In genomic region chr16:85923153-85924021, GRCh38 we compare ENCODE assay signal across 1 cellular context.
TF ChIP-seq lines count a peak whose summit lies in the region.

No MANE protein-coding gene starts in this region.

TF ChIP-seq in GM12878, 131 proteins besides CTCF, POLR2A, EP300 and RAD21 (continues in another document):
- no peak for TF ChIP-seq REST (IDR thresholded peaks at IDR 0.05; ENCODE audit: low read depth, low read length)
- TF ChIP-seq EGR1 (IDR thresholded peaks at IDR 0.05; ENCODE audit: borderline replicate concordance in 1 of 2, low read depth in 2 of 2, low read length in 2 of 2), result no peak
- no peak for TF ChIP-seq MXI1 (IDR thresholded peaks at IDR 0.05; ENCODE audit: low read depth, low read length)
- TF ChIP-seq SMAD5 (IDR thresholded peaks at IDR 0.05; ENCODE audit: low read depth), result peak; percentile 76; the same call in 1 of the 2 replicates
- no peak for TF ChIP-seq BACH1 (IDR thresholded peaks at IDR 0.05; ENCODE audit: borderline replicate concordance)
- no peak for TF ChIP-seq MLLT1 (IDR thresholded peaks at IDR 0.05)
- no peak for TF ChIP-seq HDAC6 (IDR thresholded peaks at IDR 0.05; ENCODE audit: unreplicated experiment)
- TF ChIP-seq NR2F1 (conservative IDR thresholded peaks at IDR 0.05), result no peak
- no peak for TF ChIP-seq CREM (IDR thresholded peaks at IDR 0.05; ENCODE audit: low read depth)
- TF ChIP-seq TBL1XR1 (IDR thresholded peaks at IDR 0.05; ENCODE audit: low read depth, low read length), result no peak
- TF ChIP-seq MTA3 (IDR thresholded peaks at IDR 0.05; ENCODE audit: borderline replicate concordance, low read length), result peak; percentile 97; the same call in 1 of the 2 replicates
- TF ChIP-seq SUZ12 (IDR thresholded peaks at IDR 0.05; ENCODE audit: unreplicated experiment), result no peak
- TF ChIP-seq ZNF384 (IDR thresholded peaks at IDR 0.05; ENCODE audit: borderline replicate concordance, low read depth, low read length), result no peak
- no peak for TF ChIP-seq NR2C2 (IDR thresholded peaks at IDR 0.05; ENCODE audit: borderline replicate concordance, control insufficient read depth, insufficient read length, low read depth)
- no peak for TF ChIP-seq KAT2A (conservative IDR thresholded peaks at IDR 0.05; ENCODE audit: control insufficient read depth, low read depth, low read length)
- TF ChIP-seq HCFC1 (IDR thresholded peaks at IDR 0.05; ENCODE audit: low read length), result no peak
- TF ChIP-seq MTA2 (IDR thresholded peaks at IDR 0.05; ENCODE audit: low read depth), result no peak
- no peak for TF ChIP-seq STAT1 (conservative IDR thresholded peaks at IDR 0.05)
- 0 out of 2 replicates have a peak, but pooled peaks have one; percentile 17 for TF ChIP-seq TCF3 (IDR thresholded peaks at IDR 0.05; ENCODE audit: borderline replicate concordance, insufficient read depth, low read depth, low read length)
- TF ChIP-seq ETV6 (conservative IDR thresholded peaks at IDR 0.05 in 1 of 2, IDR thresholded peaks at IDR 0.05 in 1 of 2; ENCODE audit: borderline replicate concordance in 1 of 2, low read depth in 1 of 2), result no peak
- no peak for TF ChIP-seq GABPA (IDR thresholded peaks at IDR 0.05; ENCODE audit: low read depth)
- no peak for TF ChIP-seq MYC (IDR thresholded peaks at IDR 0.05; ENCODE audit: insufficient read depth, insufficient read length, insufficient replicate concordance, low read length, severe bottlenecking)
- TF ChIP-seq ATF3 (IDR thresholded peaks at IDR 0.05; ENCODE audit: borderline replicate concordance, extremely low read depth, low read depth, low read length), result no peak
- no peak for TF ChIP-seq JUNB (IDR thresholded peaks at IDR 0.05)
- no peak for TF ChIP-seq E2F4 (IDR thresholded peaks at IDR 0.05; ENCODE audit: low read depth, low read length)
- TF ChIP-seq CEBPB (IDR thresholded peaks at IDR 0.05; ENCODE audit: borderline replicate concordance in 1 of 2, low read depth in 2 of 2, low read length in 2 of 2), result no peak
- no peak for TF ChIP-seq IRF4 (IDR thresholded peaks at IDR 0.05; ENCODE audit: low read depth, low read length)
- no peak for TF ChIP-seq GATAD2B (conservative IDR thresholded peaks at IDR 0.05; ENCODE audit: low read depth)
- no peak for TF ChIP-seq SMARCA5 (IDR thresholded peaks at IDR 0.05)
- peak; percentile 62; the same call in 1 of the 2 replicates for TF ChIP-seq PML (IDR thresholded peaks at IDR 0.05; ENCODE audit: low read length)
- no peak for TF ChIP-seq RUNX3 (IDR thresholded peaks at IDR 0.05; ENCODE audit: low read length)
- TF ChIP-seq ZBED1 (IDR thresholded peaks at IDR 0.05; ENCODE audit: borderline replicate concordance), result peak; percentile 26; the same call in 1 of the 2 replicates
- no peak for TF ChIP-seq KDM1A (IDR thresholded peaks at IDR 0.05; ENCODE audit: borderline replicate concordance)
- TF ChIP-seq YY1 (IDR thresholded peaks at IDR 0.05; ENCODE audit: low read depth, low read length), result no peak
- no peak for TF ChIP-seq EZH2 (IDR thresholded peaks at IDR 0.05; ENCODE audit: borderline replicate concordance, control insufficient read depth, low read depth, low read length)
- no peak for TF ChIP-seq ZNF622 (IDR thresholded peaks at IDR 0.05)
- TF ChIP-seq CBX5 (IDR thresholded peaks at IDR 0.05; ENCODE audit: low read depth), result no peak
- no peak for TF ChIP-seq RELB (IDR thresholded peaks at IDR 0.05; ENCODE audit: low read depth)
- no peak for TF ChIP-seq ASH2L (IDR thresholded peaks at IDR 0.05; ENCODE audit: borderline replicate concordance, low read depth)
- peak; percentile 8; the same call in 1 of the 3 replicates for TF ChIP-seq POU2F2 (IDR thresholded peaks at IDR 0.05; ENCODE audit: borderline replicate concordance, low read depth, low read length)
- no peak; the same call in 1 of the 2 replicates for TF ChIP-seq CHD2 (IDR thresholded peaks at IDR 0.05; ENCODE audit: borderline replicate concordance, low read depth, low read length)
- TF ChIP-seq IRF3 (IDR thresholded peaks at IDR 0.05), result no peak
- no peak for TF ChIP-seq MEF2A (IDR thresholded peaks at IDR 0.05; ENCODE audit: insufficient read depth, low read depth, low read length)
- no peak for TF ChIP-seq ZNF207 (IDR thresholded peaks at IDR 0.05; ENCODE audit: borderline replicate concordance)
- no peak for TF ChIP-seq BRCA1 (IDR thresholded peaks at IDR 0.05; ENCODE audit: low read depth, low read length)
- TF ChIP-seq JUND (IDR thresholded peaks at IDR 0.05; ENCODE audit: low read depth, low read length), result no peak
- TF ChIP-seq E4F1 (IDR thresholded peaks at IDR 0.05; ENCODE audit: borderline replicate concordance, partially characterized antibody), result no peak
- no peak for TF ChIP-seq HDAC2 (IDR thresholded peaks at IDR 0.05)
- peak; percentile 41 for TF ChIP-seq NFIC (IDR thresholded peaks at IDR 0.05; ENCODE audit: low read depth, low read length)
- TF ChIP-seq TCF7 (IDR thresholded peaks at IDR 0.05; ENCODE audit: borderline replicate concordance), result no peak
- TF ChIP-seq ZSCAN29 (IDR thresholded peaks at IDR 0.05), result no peak
- no peak; the same call in 1 of the 2 replicates for TF ChIP-seq POLR2AphosphoS2 (IDR thresholded peaks at IDR 0.05; ENCODE audit: low read depth, low read length)
- TF ChIP-seq TARDBP (IDR thresholded peaks at IDR 0.05; ENCODE audit: borderline replicate concordance), result no peak
- TF ChIP-seq SP1 (IDR thresholded peaks at IDR 0.05; ENCODE audit: low read depth, low read length), result no peak
- TF ChIP-seq ATF2 (IDR thresholded peaks at IDR 0.05; ENCODE audit: low read length), result 0 out of 2 replicates have a peak, but pooled peaks have one; percentile 7
- TF ChIP-seq NFXL1 (IDR thresholded peaks at IDR 0.05; ENCODE audit: borderline replicate concordance), result no peak
- TF ChIP-seq ELK1 (IDR thresholded peaks at IDR 0.05; ENCODE audit: low read depth, low read length), result no peak
- TF ChIP-seq ZZZ3 (IDR thresholded peaks at IDR 0.05; ENCODE audit: control insufficient read depth, insufficient read length, low read depth), result no peak
